In genomic region chr2:152646775-152647174, GRCh38 we compare ENCODE assay signal across 10 cellular contexts.
DNase-seq lines count a peak whose midpoint lies in the region; ATAC-seq and TF ChIP-seq lines count a peak whose summit lies in the region.
"Had no signal": no experiment of that assay in that cellular context is flagged by ENCODE, and none has a peak within 500 bp of the region (broad histone marks: within the 10 kb centered on the region; RNA-seq: fewer than 3 reads in every experiment).

No MANE protein-coding gene starts in this region.

- H3K27ac Mint-ChIP-seq in activated CD4-positive, alpha-beta memory T cell treated with anti-CD3 and anti-CD28 coated beads, Interleukin-2, amount 10 ng/mL, durations not matched to agents 7 days and 5 days, result no peak overlapping the region
- no peak overlapping the region for H3K27ac Mint-ChIP-seq in activated T-cell treated with anti-CD3 and anti-CD28 coated beads, Interleukin-2, amount 50 U/mL, for 24 hours
- no peak overlapping the region for H3K27ac Mint-ChIP-seq in CD14-positive monocyte
- H3K27ac Mint-ChIP-seq: T-helper 2 cell treated with Interferon-gamma antibody and Interleukin-4, amounts not matched to agents 5 μg/mL and 100 μg/mL, for 36 hours had no signal

- CTCF ChIA-PET in activated CD4-positive, alpha-beta memory T cell treated with anti-CD3 and anti-CD28 coated beads, Interleukin-2, amount 10 ng/mL, durations not matched to agents 7 days and 5 days (lab: Charles Lee), result interaction anchor here (0.9 to 5.5 kb wide), 3 partner anchors 8 to 42 kb away, joined by 3 to 23 read pairs (median 4); no protein-coding TSS in a partner anchor

- no peaks in the 10 kb centered on the region for H3K9me3 ChIP-seq in mucosa of descending colon

- H3K36me3 Mint-ChIP-seq in activated CD4-positive, alpha-beta memory T cell treated with anti-CD3 and anti-CD28 coated beads, Interleukin-2, amount 10 ng/mL, durations not matched to agents 7 days and 5 days (ENCODE audit: low read depth), result peaks cover 16% of the 10 kb centered on the region
- peaks cover 27% of the 10 kb centered on the region for H3K36me3 Mint-ChIP-seq in activated T-cell treated with anti-CD3 and anti-CD28 coated beads, Interleukin-2, amount 50 U/mL, for 24 hours (ENCODE audit: low read depth)
- peaks cover 15 to 20% of the 10 kb centered on the region in 2 donors for H3K36me3 Mint-ChIP-seq in CD14-positive monocyte

- in situ Hi-C loops in ACHN (cut with HindIII; ENCODE audit: low pct_ligation_motif_present, low pct_unique_long_range_greater_than_20kb, low sequenced_read_pairs), result no loop called here

- H3K4me1 ChIP-seq in mucosa of descending colon (ENCODE audit: low read depth), result peaks cover 6% of the 10 kb centered on the region

- ATAC-seq in mucosa of descending colon, result peak; percentile 17

- H3K4me1 Mint-ChIP-seq in activated CD4-positive, alpha-beta memory T cell treated with anti-CD3 and anti-CD28 coated beads, Interleukin-2, amount 10 ng/mL, durations not matched to agents 7 days and 5 days, result no peaks in the 10 kb centered on the region
- H3K4me1 Mint-ChIP-seq in activated T-cell treated with anti-CD3 and anti-CD28 coated beads, Interleukin-2, amount 50 U/mL, for 24 hours (ENCODE audit: low read depth), result no peaks in the 10 kb centered on the region
- no peaks in the 10 kb centered on the region for H3K4me1 Mint-ChIP-seq in CD14-positive monocyte

- no peak for TF ChIP-seq CTCF in mucosa of descending colon (IDR thresholded peaks at IDR 0.05)
- no peak for TF ChIP-seq CTCF in CD14-positive monocyte (IDR thresholded peaks at IDR 0.05)

- intact Hi-C loops in mucosa of descending colon (cut with DNase I, micrococcal nuclease) (no loop called here), CD14-positive monocyte (cut with micrococcal nuclease) (loop anchor here in 1 of 2 donors (10.0 kb wide), 1 partner anchor 612 kb away; no protein-coding TSS in a partner anchor)

- no peaks in the 10 kb centered on the region for H3K27me3 Mint-ChIP-seq in activated CD4-positive, alpha-beta memory T cell treated with anti-CD3 and anti-CD28 coated beads, Interleukin-2, amount 10 ng/mL, durations not matched to agents 7 days and 5 days
- H3K27me3 Mint-ChIP-seq in activated T-cell treated with anti-CD3 and anti-CD28 coated beads, Interleukin-2, amount 50 U/mL, for 24 hours, result no peaks in the 10 kb centered on the region
- peaks cover 0 to 3% (median 1%) of the 10 kb centered on the region in 3 donors for H3K27me3 Mint-ChIP-seq in CD14-positive monocyte (ENCODE audit: low read depth in 3 of 3)

- no peak overlapping the region for H3K4me3 ChIP-seq in mucosa of descending colon

- POLR2A ChIA-PET in activated CD4-positive, alpha-beta memory T cell treated with anti-CD3 and anti-CD28 coated beads, Interleukin-2, amount 10 ng/mL, durations not matched to agents 7 days and 5 days (lab: Charles Lee), result interaction anchor here (1.2 kb wide), 1 partner anchor 11 kb away, joined by 3 read pairs; no protein-coding TSS in a partner anchor

- H3K9me3 Mint-ChIP-seq in activated CD4-positive, alpha-beta memory T cell treated with anti-CD3 and anti-CD28 coated beads, Interleukin-2, amount 10 ng/mL, durations not matched to agents 7 days and 5 days, result no peaks in the 10 kb centered on the region
- no peaks in the 10 kb centered on the region for H3K9me3 Mint-ChIP-seq in activated T-cell treated with anti-CD3 and anti-CD28 coated beads, Interleukin-2, amount 50 U/mL, for 24 hours
- H3K9me3 Mint-ChIP-seq in CD14-positive monocyte, result no peaks in the 10 kb centered on the region
- H3K9me3 Mint-ChIP-seq: T-helper 2 cell treated with Interferon-gamma antibody and Interleukin-4, amounts not matched to agents 5 μg/mL and 100 μg/mL, for 36 hours had no signal

- DNase-seq in ACHN (peak; percentile 69), LHCN-M2 (ENCODE audit: low read depth) (peak; percentile 71), dedifferentiated amniotic fluid mesenchymal stem cell (ENCODE audit: extremely low spot score) (peak; percentile 87), mucosa of descending colon (no peak), NCI-H2081 treated with DMSO at 0.1 percent for 48 hours (lab: John Stamatoyannopoulos, UW) (no peak), CD14-positive monocyte (ENCODE audit: low spot score) (no peak)
- no peak for DNase-seq in activated CD4-positive, alpha-beta memory T cell treated with anti-CD3 and anti-CD28 coated beads, Interleukin-2, amount 10 ng/mL, durations not matched to agents 7 days and 5 days
- DNase-seq in activated T-cell treated with anti-CD3 and anti-CD28 coated beads, Interleukin-2, amount 50 U/mL, for 24 hours, result no peak
- DNase-seq: activated naive CD4-positive, alpha-beta T cell treated with anti-CD3 and anti-CD28 coated beads, Interleukin-2, amount 50 U/mL, for 16 hours had no signal

- no peaks in the 10 kb centered on the region for H3K36me3 ChIP-seq in mucosa of descending colon (ENCODE audit: low read depth)

- no peak overlapping the region for H3K4me3 Mint-ChIP-seq in activated CD4-positive, alpha-beta memory T cell treated with anti-CD3 and anti-CD28 coated beads, Interleukin-2, amount 10 ng/mL, durations not matched to agents 7 days and 5 days
- no peak overlapping the region for H3K4me3 Mint-ChIP-seq in activated T-cell treated with anti-CD3 and anti-CD28 coated beads, Interleukin-2, amount 50 U/mL, for 24 hours
- no peak overlapping the region for H3K4me3 Mint-ChIP-seq in CD14-positive monocyte
- H3K4me3 Mint-ChIP-seq: T-helper 2 cell treated with Interferon-gamma antibody and Interleukin-4, amounts not matched to agents 5 μg/mL and 100 μg/mL, for 36 hours had no signal

Comparison
In these comparisons a context has a peak if more than half of its experiments do, and no peak if none do; other contexts are left out.
1. DNase-seq: peak in ACHN (single experiment), LHCN-M2 (single experiment) and dedifferentiated amniotic fluid mesenchymal stem cell (single experiment); none in mucosa of descending colon (0 of 3), activated CD4-positive, alpha-beta memory T cell treated with anti-CD3 and anti-CD28 coated beads, Interleukin-2, amount 10 ng/mL, durations not matched to agents 7 days and 5 days (single experiment), NCI-H2081 treated with DMSO at 0.1 percent for 48 hours (single experiment), activated T-cell treated with anti-CD3 and anti-CD28 coated beads, Interleukin-2, amount 50 U/mL, for 24 hours (single experiment) and CD14-positive monocyte (single experiment).